Comparison of ENCODE assay signal across 19 cellular contexts in the genomic region with DNA sequence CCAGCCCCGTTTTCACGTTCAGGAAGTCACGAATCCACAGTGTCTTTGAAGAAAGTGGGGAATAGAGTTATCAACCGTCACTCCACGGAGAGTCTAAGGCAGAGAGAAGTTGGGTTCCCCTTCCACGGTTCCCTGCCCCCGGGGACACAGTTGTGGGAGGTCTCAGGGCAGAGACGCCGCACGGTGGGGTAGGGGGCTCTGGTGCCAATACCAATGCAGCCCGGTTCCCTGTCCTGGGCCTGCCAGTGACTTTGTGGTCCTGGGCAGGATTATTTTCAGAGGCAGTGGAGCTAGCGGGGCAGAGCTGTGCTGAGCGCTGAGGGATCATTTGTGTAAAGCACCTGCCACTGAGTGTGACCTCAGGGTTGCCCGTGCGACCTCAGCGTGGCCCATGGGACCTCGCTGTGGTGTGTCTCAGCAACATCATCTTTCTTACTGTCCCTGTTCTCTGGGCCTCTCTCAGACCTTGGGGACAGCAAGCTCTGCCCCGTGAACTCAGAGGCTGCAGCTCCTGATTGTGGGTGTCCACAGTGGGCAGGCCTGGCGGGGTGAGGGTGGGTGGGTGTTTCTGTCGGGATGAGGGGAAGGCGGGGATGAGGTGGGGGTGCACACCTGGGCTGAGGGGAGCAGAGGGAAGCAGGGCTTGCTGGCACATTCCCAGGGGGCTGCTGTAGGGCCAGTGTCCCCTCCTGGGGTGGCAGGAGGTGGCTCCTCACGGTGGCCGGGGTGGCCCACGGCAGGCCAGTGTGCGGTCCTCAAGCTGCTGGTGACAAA.
DNase-seq lines count a peak whose midpoint lies in the region; ATAC-seq and TF ChIP-seq lines count a peak whose summit lies in the region.
"Had no signal": no experiment of that assay in that cellular context is flagged by ENCODE, and none has a peak within 500 bp of the region (broad histone marks: within the 10 kb centered on the region; RNA-seq: fewer than 3 reads in every experiment).

No MANE protein-coding gene starts in this region.

- H4K91ac ChIP-seq in neuronal stem cell (ENCODE audit: low read depth, low read length, poor library complexity): no peak overlapping the region

- H3K4me1 ChIP-seq in heart left ventricle (peaks cover 4 to 52% (median 27%) of the 10 kb centered on the region in 12 donors), neuronal stem cell (ENCODE audit: control insufficient read depth in 2 of 2, insufficient read depth in 1 of 2, low read depth in 1 of 2, low read length in 2 of 2) (peaks cover 2 to 8% of the 10 kb centered on the region in 2 donors)
- H3K4me1 ChIP-seq: A549, BE2C, SJSA1 had no signal

- H3K14ac ChIP-seq in neuronal stem cell (ENCODE audit: low read length): no peak overlapping the region

- H3K9me3 ChIP-seq in heart left ventricle (no peaks in the 10 kb centered on the region), neuronal stem cell (replicated peaks in 1 of 2; ENCODE audit: control insufficient read depth in 2 of 2, insufficient read depth in 1 of 2, low read depth in 1 of 2, low read length in 2 of 2) (no peaks in the 10 kb centered on the region)
- H3K9me3 ChIP-seq: A549, BE2C, sigmoid colon, SJSA1, upper lobe of right lung had no signal

- H2BK15ac ChIP-seq in neuronal stem cell (ENCODE audit: low read length): peak overlapping the region; percentile 26

- H2BK120ac ChIP-seq in neuronal stem cell (ENCODE audit: low read depth, low read length): no peak overlapping the region

- H2BK5ac ChIP-seq in neuronal stem cell (ENCODE audit: low read length): no peak overlapping the region

- no peak overlapping the region for H3K9ac ChIP-seq in neuronal stem cell (ENCODE audit: low read depth, low read length, poor library complexity)

- WGBS in heart left ventricle, 4 donors: 85 to 89% (median 88%) methylated on average over 18 to 25 of the region's 25 CpGs
- no CpG with 5 or more reads among the region's 25 CpGs for WGBS in neuronal stem cell (ENCODE audit: extremely low coverage in 2 of 2, insufficient read length in 2 of 2, insufficient replicate concordance in 1 of 2), 2 donors

- ATAC-seq in heart left ventricle (no peak), Right ventricle myocardium superior (ENCODE audit: poor library complexity) (no peak)
- ATAC-seq: A549; naive thymus-derived CD4-positive, alpha-beta T cell; T-cell; upper lobe of right lung had no signal

- intact Hi-C loops in heart left ventricle (cut with DNase I): loop anchor here in 1 of 10 donors (5.0 kb wide), 1 partner anchor 58 kb away; no protein-coding TSS in a partner anchor
- intact Hi-C loops in Right ventricle myocardium superior (cut with DNase I): no loop called here
- intact Hi-C loops in dendritic cell treated with granulocyte-macrophage colony-stimulating factor and Interleukin-4, amounts not matched to agents 40 ng/mL and 50 ng/mL, for 4 days (cut with micrococcal nuclease): loop anchor here (10.0 kb wide), 1 partner anchor 55 kb away; no protein-coding TSS in a partner anchor

- no peak overlapping the region for H2AK5ac ChIP-seq in neuronal stem cell (ENCODE audit: low read depth, low read length)

- no peaks in the 10 kb centered on the region for H3K27me3 Mint-ChIP-seq in dendritic cell treated with granulocyte-macrophage colony-stimulating factor and Interleukin-4, amounts not matched to agents 40 ng/mL and 50 ng/mL, for 4 days
- no peaks in the 10 kb centered on the region for H3K27me3 Mint-ChIP-seq in type B pancreatic cell
- H3K27me3 Mint-ChIP-seq: activated CD4-positive, alpha-beta T cell treated with anti-CD3 and anti-CD28 coated beads, Interleukin-2, amount 10 ng/mL, durations not matched to agents 7 days and 5 days; naive thymus-derived CD4-positive, alpha-beta T cell; T-cell had no signal

- DNase-seq in heart left ventricle: peak in 2 of 5 donors; percentile 21 to 22
- no peak for DNase-seq in Right ventricle myocardium superior
- DNase-seq in neuronal stem cell (ENCODE audit: low spot score): no peak
- no peak for DNase-seq in type B pancreatic cell (ENCODE audit: extremely low spot score, unreplicated experiment)
- no peak for DNase-seq in D341Med (ENCODE audit: low spot score)
- DNase-seq in NCI-H2171 treated with DMSO at 0.1 percent for 48 hours (lab: John Stamatoyannopoulos, UW): no peak
- no peak for DNase-seq in dermis blood vessel endothelial cell
- DNase-seq: activated CD4-positive, alpha-beta T cell treated with anti-CD3 and anti-CD28 coated beads, Interleukin-2, amount 10 ng/mL, durations not matched to agents 7 days and 5 days; activated naive CD4-positive, alpha-beta T cell treated with anti-CD3 and anti-CD28 coated beads for 36 hours; BE2C; HCEC 1CT; naive thymus-derived CD4-positive, alpha-beta T cell; NCI-H1694; sigmoid colon; T-cell; upper lobe of right lung had no signal

- no peaks in the 10 kb centered on the region for H3K9me3 Mint-ChIP-seq in dendritic cell treated with granulocyte-macrophage colony-stimulating factor and Interleukin-4, amounts not matched to agents 40 ng/mL and 50 ng/mL, for 4 days
- no peaks in the 10 kb centered on the region for H3K9me3 Mint-ChIP-seq in type B pancreatic cell
- H3K9me3 Mint-ChIP-seq: activated CD4-positive, alpha-beta T cell treated with anti-CD3 and anti-CD28 coated beads, Interleukin-2, amount 10 ng/mL, durations not matched to agents 7 days and 5 days; activated naive CD4-positive, alpha-beta T cell treated with anti-CD3 and anti-CD28 coated beads for 36 hours; naive thymus-derived CD4-positive, alpha-beta T cell; T-cell had no signal

- H2BK12ac ChIP-seq in neuronal stem cell (ENCODE audit: low read length): peak overlapping the region; percentile 53

- no peak overlapping the region for H4K8ac ChIP-seq in neuronal stem cell (ENCODE audit: low read depth, low read length)

- H3K4me1 Mint-ChIP-seq in dendritic cell treated with granulocyte-macrophage colony-stimulating factor and Interleukin-4, amounts not matched to agents 40 ng/mL and 50 ng/mL, for 4 days (ENCODE audit: low read depth): peaks cover 33% of the 10 kb centered on the region
- H3K4me1 Mint-ChIP-seq in type B pancreatic cell (ENCODE audit: unreplicated experiment): peaks cover 44% of the 10 kb centered on the region

- no peak overlapping the region for H2AFZ ChIP-seq in neuronal stem cell (ENCODE audit: low read length)

- H3K27ac ChIP-seq in heart left ventricle (peak overlapping the region in 11 of 12 donors; percentile 71 to 95 (median 87)), neuronal stem cell (replicated peaks; ENCODE audit: low read length) (no peak overlapping the region)
- H3K27ac ChIP-seq: A549, sigmoid colon, SJSA1, upper lobe of right lung had no signal

- TF ChIP-seq CTCF in heart left ventricle (IDR thresholded peaks at IDR 0.05): no peak
- no peak for TF ChIP-seq CTCF in type B pancreatic cell (conservative IDR thresholded peaks at IDR 0.05)

- H3K18ac ChIP-seq in neuronal stem cell (ENCODE audit: low read length): no peak overlapping the region

- H3K36me3 ChIP-seq in heart left ventricle: peaks cover 0 to 33% (median 0%) of the 10 kb centered on the region in 9 donors
- H3K36me3 ChIP-seq in neuronal stem cell (replicated peaks in 1 of 2; ENCODE audit: control insufficient read depth in 2 of 2, insufficient read depth in 2 of 2, low read length in 2 of 2): peaks cover 0 to 11% of the 10 kb centered on the region in 2 donors
- H3K36me3 ChIP-seq: BE2C, upper lobe of right lung had no signal

- H3K36me3 Mint-ChIP-seq in dendritic cell treated with granulocyte-macrophage colony-stimulating factor and Interleukin-4, amounts not matched to agents 40 ng/mL and 50 ng/mL, for 4 days (ENCODE audit: low read depth): peaks cover 95% of the 10 kb centered on the region
- H3K36me3 Mint-ChIP-seq in type B pancreatic cell: peaks cover 10% of the 10 kb centered on the region

- no peak overlapping the region for H3K4me3 ChIP-seq in heart left ventricle
- H3K4me3 ChIP-seq in neuronal stem cell (ENCODE audit: low read length in 2 of 2): no peak overlapping the region
- H3K4me3 ChIP-seq: A549, sigmoid colon, SJSA1, upper lobe of right lung had no signal

- peaks cover 5% of the 10 kb centered on the region for H3K79me1 ChIP-seq in neuronal stem cell (ENCODE audit: low read depth, low read length)

- H3K4me2 ChIP-seq in neuronal stem cell (ENCODE audit: insufficient read depth, low read length, poor library complexity, severe bottlenecking): no peak overlapping the region
- H3K4me2 ChIP-seq: A549 had no signal

- no peaks in the 10 kb centered on the region for H3K27me3 ChIP-seq in heart left ventricle
- peaks cover 0 to 2% (median 0%) of the 10 kb centered on the region in 3 experiments for H3K27me3 ChIP-seq in neuronal stem cell (ENCODE audit: control insufficient read depth in 3 of 3, insufficient read depth in 3 of 3, low read depth in 1 of 3, low read length in 3 of 3)
- H3K27me3 ChIP-seq: BE2C, sigmoid colon, SJSA1, upper lobe of right lung had no signal

- no peak overlapping the region for H3K4ac ChIP-seq in neuronal stem cell (ENCODE audit: low read length)

- no peak overlapping the region for H3K4me3 Mint-ChIP-seq in dendritic cell treated with granulocyte-macrophage colony-stimulating factor and Interleukin-4, amounts not matched to agents 40 ng/mL and 50 ng/mL, for 4 days
- H3K4me3 Mint-ChIP-seq in type B pancreatic cell: no peak overlapping the region
- H3K4me3 Mint-ChIP-seq: activated CD4-positive, alpha-beta T cell treated with anti-CD3 and anti-CD28 coated beads, Interleukin-2, amount 10 ng/mL, durations not matched to agents 7 days and 5 days; activated naive CD4-positive, alpha-beta T cell treated with anti-CD3 and anti-CD28 coated beads for 36 hours; naive thymus-derived CD4-positive, alpha-beta T cell; T-cell had no signal

- H3K23ac ChIP-seq in neuronal stem cell (ENCODE audit: low read depth, low read length, poor library complexity): peak overlapping the region; percentile 73

- TF ChIP-seq POLR2A in heart left ventricle (IDR thresholded peaks at IDR 0.05): no peak

- H3K27ac Mint-ChIP-seq in dendritic cell treated with granulocyte-macrophage colony-stimulating factor and Interleukin-4, amounts not matched to agents 40 ng/mL and 50 ng/mL, for 4 days: peak overlapping the region; percentile 55
- no peak overlapping the region for H3K27ac Mint-ChIP-seq in type B pancreatic cell
- H3K27ac Mint-ChIP-seq: activated CD4-positive, alpha-beta T cell treated with anti-CD3 and anti-CD28 coated beads, Interleukin-2, amount 10 ng/mL, durations not matched to agents 7 days and 5 days; activated naive CD4-positive, alpha-beta T cell treated with anti-CD3 and anti-CD28 coated beads for 36 hours; T-cell had no signal
